In the genomic region with DNA sequence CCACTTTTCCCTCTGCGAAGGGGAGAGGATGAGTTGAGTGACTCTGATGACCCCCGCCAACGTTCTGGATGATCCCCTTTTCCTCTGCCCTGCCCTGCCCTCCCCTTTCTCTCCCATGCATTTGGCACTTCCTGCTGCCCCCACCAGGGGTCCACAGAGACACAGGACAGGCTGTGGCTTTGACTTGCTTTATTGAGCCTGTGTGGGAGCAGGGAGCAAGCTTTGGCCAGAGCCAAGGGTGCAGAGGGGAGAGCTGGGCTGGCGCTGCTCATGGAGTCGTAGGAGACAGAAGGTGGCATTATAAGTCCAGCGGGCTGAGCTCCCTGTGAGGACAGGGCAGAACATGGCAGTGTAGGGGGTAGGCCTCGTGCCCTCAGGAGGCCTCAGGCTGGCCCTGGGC, we compare ENCODE assay signal across 8 cellular contexts. TPM values are rescaled to one million over a fixed set of nuclear protein-coding genes. Genes with fewer than 3 reads are reported as not detected.
DNase-seq lines count a peak whose midpoint lies in the region; ATAC-seq, FAIRE-seq and TF ChIP-seq lines count a peak whose summit lies in the region.

No MANE protein-coding gene starts in this region.

- H3K4me1 ChIP-seq in astrocyte (ENCODE audit: insufficient read depth, low read length): no peaks in the 10 kb centered on the region

- no peak for ATAC-seq in GM21576 (IDR thresholded peaks at IDR 0.05; ENCODE audit: unreplicated experiment)

- TF ChIP-seq CTCF in astrocyte (IDR thresholded peaks at IDR 0.05; ENCODE audit: insufficient read depth, low read depth, low read length): peak; percentile 53
- TF ChIP-seq CTCF in mesothelial cell of epicardium (IDR thresholded peaks at IDR 0.05; ENCODE audit: unreplicated experiment): peak; percentile 69

- peak; percentile 10 for DNase-seq in NK-92 treated with Interleukin-12 subunit alpha and Interleukin-12 subunit beta, amount 100 ng/mL, for 24 hours (lab: John Stamatoyannopoulos, UW)
- no peak for DNase-seq in NK-92 (lab: John Stamatoyannopoulos, UW; ENCODE audit: unreplicated experiment)
- peak; percentile 37 for DNase-seq in MG63
- DNase-seq in astrocyte (ENCODE audit: low read depth): no peak
- DNase-seq in mesothelial cell of epicardium (ENCODE audit: low spot score in 2 of 2, unreplicated experiment in 2 of 2): peak in 1 of 2 experiments; percentile 66
- DNase-seq in activated gamma-delta T cell treated with Interleukin-2 at 50 U/mL for 16 hours: no peak
- no peak for DNase-seq in DMS153 treated with DMSO at 0.1 percent for 48 hours (lab: John Stamatoyannopoulos, UW; ENCODE audit: unreplicated experiment)

- peaks cover 38% of the 10 kb centered on the region for H3K27me3 Mint-ChIP-seq in astrocyte (ENCODE audit: low read depth, unreplicated experiment)
- peaks cover 25% of the 10 kb centered on the region for H3K27me3 Mint-ChIP-seq in mesothelial cell of epicardium (ENCODE audit: low read depth)

- H3K4me1 Mint-ChIP-seq in astrocyte (ENCODE audit: low read depth, unreplicated experiment) (peaks cover 3% of the 10 kb centered on the region), mesothelial cell of epicardium (peaks cover 13% of the 10 kb centered on the region)

- no peak overlapping the region for H3K27ac ChIP-seq in astrocyte (ENCODE audit: low read depth, low read length)

- H3K9me3 Mint-ChIP-seq in astrocyte (ENCODE audit: unreplicated experiment) (no peaks in the 10 kb centered on the region), mesothelial cell of epicardium (no peaks in the 10 kb centered on the region)

- no peak overlapping the region for H3K27ac Mint-ChIP-seq in astrocyte (ENCODE audit: unreplicated experiment)
- no peak overlapping the region for H3K27ac Mint-ChIP-seq in mesothelial cell of epicardium

- H3K27me3 ChIP-seq in MG63 (0 out of 2 replicates have a peak, but pooled peaks cover 3% of the 10 kb centered on the region), astrocyte (ENCODE audit: insufficient read depth, low read length) (peaks cover 7% of the 10 kb centered on the region)

- no peak for FAIRE-seq in astrocyte (lab: Jason Lieb, UNC)

- H3K4me3 ChIP-seq in MG63 (no peak overlapping the region), astrocyte (ENCODE audit: insufficient read depth, low read depth, low read length) (no peak overlapping the region)

- H3K79me2 ChIP-seq in astrocyte (ENCODE audit: insufficient read depth, low read length): no peaks in the 10 kb centered on the region

- no peak overlapping the region for H3K4me2 ChIP-seq in astrocyte (ENCODE audit: low read length)

- peak overlapping the region; percentile 14 for H3K4me3 Mint-ChIP-seq in astrocyte (ENCODE audit: unreplicated experiment)
- H3K4me3 Mint-ChIP-seq in mesothelial cell of epicardium: no peak overlapping the region

- H3K9ac ChIP-seq in astrocyte (ENCODE audit: low read length): no peak overlapping the region

- no peaks in the 10 kb centered on the region for H3K9me3 ChIP-seq in MG63
- H3K9me3 ChIP-seq in astrocyte (ENCODE audit: insufficient read depth, low read depth, low read length): no peaks in the 10 kb centered on the region

- H3K36me3 Mint-ChIP-seq in astrocyte (ENCODE audit: low read depth, unreplicated experiment) (no peaks in the 10 kb centered on the region), mesothelial cell of epicardium (no peaks in the 10 kb centered on the region)

- H3K36me3 ChIP-seq in MG63 (no peaks in the 10 kb centered on the region), astrocyte (ENCODE audit: insufficient read depth, low read length) (no peaks in the 10 kb centered on the region)

- peak overlapping the region; percentile 34 for H2AFZ ChIP-seq in astrocyte (ENCODE audit: low read depth, low read length)

- no peaks in the 10 kb centered on the region for H4K20me1 ChIP-seq in astrocyte (ENCODE audit: insufficient read depth, low read length)

RNA-seq across cellular contexts. Expression of a gene that starts 1.6 kb away (rescaled TPM):
- not detected in 2 replicates for total RNA-seq in MG63 (2014; rRNA removed; shearing (Covaris generic); ENCODE audit: low replicate concordance)
- total RNA-seq in astrocyte: not detected in 2 replicates
- total RNA-seq in mesothelial cell of epicardium: not detected in 3 replicates

RNA-seq across cellular contexts. Expression of a gene that starts 13.1 kb away (rescaled TPM):
- not detected in 2 replicates for total RNA-seq in MG63 (2014; rRNA removed; shearing (Covaris generic); ENCODE audit: low replicate concordance)
- total RNA-seq in astrocyte (not detected in 2 replicates), mesothelial cell of epicardium (not detected in 3 replicates)

RNA-seq across cellular contexts. Expression of a gene that starts 33.3 kb away (rescaled TPM):
- 1.0 and 3.7 TPM in 2 replicates for total RNA-seq in MG63 (2014; rRNA removed; shearing (Covaris generic); ENCODE audit: low replicate concordance)
- total RNA-seq in astrocyte (7.6 and 8.0 TPM in 2 replicates), mesothelial cell of epicardium (11.6 to 14.1 TPM (median 13.0 TPM) in 3 replicates)

Comparison
In these comparisons a context has a peak if more than half of its experiments do, and no peak if none do; other contexts are left out.
1. DNase-seq: peak in NK-92 treated with Interleukin-12 subunit alpha and Interleukin-12 subunit beta, amount 100 ng/mL, for 24 hours (single experiment) and MG63 (single experiment); none in NK-92 (single experiment), astrocyte (single experiment), activated gamma-delta T cell treated with Interleukin-2 at 50 U/mL for 16 hours (single experiment) and DMS153 treated with DMSO at 0.1 percent for 48 hours (single experiment).